In the genomic region with DNA sequence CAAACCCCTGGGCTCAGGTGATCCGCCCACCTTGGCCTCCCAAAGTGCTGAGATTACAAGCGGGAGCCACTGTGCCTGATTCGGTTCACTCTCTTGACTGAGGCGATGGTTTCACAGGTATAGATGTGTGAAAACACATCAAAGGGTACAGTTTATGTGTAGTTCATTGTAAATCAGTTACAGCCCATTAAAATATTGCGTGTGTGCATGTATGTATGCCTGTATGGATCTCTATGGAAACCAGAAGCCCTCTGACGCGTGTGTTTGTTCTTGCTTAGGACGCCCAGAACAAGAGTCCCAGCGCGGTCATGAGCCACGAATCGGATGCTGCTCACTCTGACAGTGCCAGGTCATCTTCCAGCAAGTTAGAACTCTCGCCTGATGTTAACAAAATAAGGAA, we compare ENCODE assay signal across 2 cellular contexts. TPM values are rescaled to one million over a fixed set of nuclear protein-coding genes. Genes with fewer than 3 reads are reported as not detected.
"Had no signal": no experiment of that assay in that cellular context is flagged by ENCODE, and none has a peak within 500 bp of the region (broad histone marks: within the 10 kb centered on the region; RNA-seq: fewer than 3 reads in every experiment).

No MANE protein-coding gene starts in this region.

RNA-seq across cellular contexts. Expression of a gene that starts 35.5 kb away (rescaled TPM):
- total RNA-seq: activated naive CD4-positive, alpha-beta T cell treated with anti-CD3 and anti-CD28 coated beads for 36 hours; body of pancreas had no signal
